ENCODE assay signal across 28 cellular contexts in genomic region chr12:105570944-105571343, GRCh38.
"Had no signal": no experiment of that assay in that cellular context is flagged by ENCODE, and none has a peak within 500 bp of the region (broad histone marks: within the 10 kb centered on the region; RNA-seq: fewer than 3 reads in every experiment).

No MANE protein-coding gene starts in this region.

- H3K4me1 ChIP-seq: ascending aorta, colonic mucosa, right atrium auricular region, tibial nerve had no signal

- H3K4me3 ChIP-seq: ascending aorta, cardiac muscle cell, colonic mucosa, dorsolateral prefrontal cortex, right atrium auricular region, tibial nerve had no signal

- H3K9ac ChIP-seq: parathyroid adenoma had no signal

- DNase-seq: activated CD4-positive, alpha-beta T cell treated with anti-CD3 and anti-CD28 coated beads for 48 hours; activated CD4-positive, alpha-beta T cell treated with anti-CD3 and anti-CD28 coated beads, Interleukin-2, amount 50 U/mL, for 48 hours; activated CD8-positive, alpha-beta memory T cell treated with anti-CD3 and anti-CD28 coated beads for 24 hours; activated effector memory CD4-positive, alpha-beta T cell treated with anti-CD3 and anti-CD28 coated beads, Interleukin-2, amount 50 U/mL, for 16 hours; activated naive CD4-positive, alpha-beta T cell treated with anti-CD3 and anti-CD28 coated beads for 36 hours; activated naive CD8-positive, alpha-beta T cell treated with anti-CD3 and anti-CD28 coated beads for 36 hours; cerebellar nuclear complex; colonic mucosa; dorsolateral prefrontal cortex; effector memory CD4-positive, alpha-beta T cell; head of caudate nucleus; hippocampal formation; left cardiac atrium; mammary epithelial cell; naive thymus-derived CD4-positive, alpha-beta T cell; nucleus accumbens; stimulated activated CD4-positive, alpha-beta T cell treated with anti-CD3 and anti-CD28 coated beads, Interleukin-15, amount 100 ng/mL, for 24 hours; stimulated activated CD4-positive, alpha-beta T cell treated with anti-CD3 and anti-CD28 coated beads, Interleukin-2, amount 100 ng/mL, for 24 hours; stimulated activated naive CD4-positive, alpha-beta T cell; T1000; WERI-Rb-1 had no signal

- H3K4me1 Mint-ChIP-seq: activated naive CD8-positive, alpha-beta T cell treated with anti-CD3 and anti-CD28 coated beads for 36 hours had no signal

- H3K79me2 ChIP-seq: parathyroid adenoma had no signal

- H3K27ac ChIP-seq: ascending aorta, cardiac muscle cell, colonic mucosa, dorsolateral prefrontal cortex, parathyroid adenoma, right atrium auricular region, tibial nerve, WERI-Rb-1 had no signal

- H2AFZ ChIP-seq: parathyroid adenoma had no signal

- H3K9me3 ChIP-seq: ascending aorta, colonic mucosa, right atrium auricular region, tibial nerve had no signal

- H3K4me3 Mint-ChIP-seq: activated naive CD4-positive, alpha-beta T cell treated with anti-CD3 and anti-CD28 coated beads for 36 hours; activated naive CD8-positive, alpha-beta T cell treated with anti-CD3 and anti-CD28 coated beads for 36 hours; brain; naive thymus-derived CD4-positive, alpha-beta T cell had no signal

- H3K27me3 ChIP-seq: ascending aorta, cardiac muscle cell, colonic mucosa, right atrium auricular region, tibial nerve had no signal

- H3K36me3 Mint-ChIP-seq: activated naive CD8-positive, alpha-beta T cell treated with anti-CD3 and anti-CD28 coated beads for 36 hours; brain; naive thymus-derived CD4-positive, alpha-beta T cell had no signal

- H3K27ac Mint-ChIP-seq: activated naive CD4-positive, alpha-beta T cell treated with anti-CD3 and anti-CD28 coated beads for 36 hours; activated naive CD8-positive, alpha-beta T cell treated with anti-CD3 and anti-CD28 coated beads for 36 hours; brain; naive thymus-derived CD4-positive, alpha-beta T cell had no signal

- H3K9me3 Mint-ChIP-seq: activated naive CD4-positive, alpha-beta T cell treated with anti-CD3 and anti-CD28 coated beads for 36 hours; activated naive CD8-positive, alpha-beta T cell treated with anti-CD3 and anti-CD28 coated beads for 36 hours had no signal

- ATAC-seq: activated CD4-positive, CD25-positive, alpha-beta regulatory T cell treated with anti-CD3 and anti-CD28 coated beads, Interleukin-2, amount 50 U/mL, for 24 hours; left cardiac atrium; naive thymus-derived CD4-positive, alpha-beta T cell had no signal

- H3K36me3 ChIP-seq: ascending aorta, cardiac muscle cell, colonic mucosa, right atrium auricular region, tibial nerve, WERI-Rb-1 had no signal
